35 cellular contexts compared by ENCODE assay signal in genomic region chr1:68273530-68273929, GRCh38. TPM values are rescaled to one million over a fixed set of nuclear protein-coding genes. Genes with fewer than 3 reads are reported as not detected.
"Had no signal": no experiment of that assay in that cellular context is flagged by ENCODE, and none has a peak within 500 bp of the region (broad histone marks: within the 10 kb centered on the region; RNA-seq: fewer than 3 reads in every experiment).

No MANE protein-coding gene starts in this region.

- FAIRE-seq: TTC549 had no signal

- H3K27me3 ChIP-seq: adrenal gland had no signal

- H3K27ac Mint-ChIP-seq: activated B cell treated with CpG ODN at 0.5 μM for 24 hours; activated CD4-positive, alpha-beta memory T cell treated with anti-CD3 and anti-CD28 coated beads for 36 hours; activated CD4-positive, alpha-beta T cell treated with anti-CD3 and anti-CD28 coated beads, Interleukin-2, amount 10 ng/mL, durations not matched to agents 24 days and 14 days; activated CD8-positive, alpha-beta T cell treated with anti-CD3 and anti-CD28 coated beads for 36 hours; activated naive CD4-positive, alpha-beta T cell treated with anti-CD3 and anti-CD28 coated beads for 36 hours; activated naive CD4-positive, alpha-beta T cell treated with anti-CD3 and anti-CD28 coated beads, Interleukin-2, amount 50 U/mL, for 72 hours; activated naive CD8-positive, alpha-beta T cell treated with anti-CD3 and anti-CD28 coated beads for 36 hours; activated T-cell treated with anti-CD3 and anti-CD28 coated beads, Interleukin-2, amount 50 U/mL, for 72 hours; activated T-helper 1 cell treated with anti-CD3 and anti-CD28 coated beads, Interleukin-12 subunit alpha, Interleukin-12 subunit beta, Interleukin-2, Interleukin-4 antibody, amounts not matched to agents 30 ng/mL and 10 ng/mL and 1 ng/mL, durations not matched to agents 14 hours and 24 hours and 36 hours; activated T-helper 17 cell treated with anti-CD3 and anti-CD28 coated beads, Interleukin-2, amount 50 U/mL, for 72 hours; brain; T-helper 1 cell treated with Interleukin-12 subunit alpha and Interleukin-12 subunit beta and Interleukin-4 antibody, amounts not matched to agents 30 μg/mL and 1 μg/mL, for 36 hours; T-helper 2 cell treated with Interferon-gamma antibody and Interleukin-4, amounts not matched to agents 5 μg/mL and 100 μg/mL, for 36 hours had no signal

- H3K4me3 Mint-ChIP-seq: activated B cell treated with CpG ODN at 0.5 μM for 24 hours; activated CD4-positive, alpha-beta memory T cell treated with anti-CD3 and anti-CD28 coated beads for 36 hours; activated CD4-positive, alpha-beta T cell treated with anti-CD3 and anti-CD28 coated beads, Interleukin-2, amount 10 ng/mL, durations not matched to agents 24 days and 14 days; activated CD8-positive, alpha-beta T cell treated with anti-CD3 and anti-CD28 coated beads for 36 hours; activated naive CD4-positive, alpha-beta T cell treated with anti-CD3 and anti-CD28 coated beads for 36 hours; activated naive CD8-positive, alpha-beta T cell treated with anti-CD3 and anti-CD28 coated beads for 36 hours; activated T-cell treated with anti-CD3 and anti-CD28 coated beads, Interleukin-2, amount 50 U/mL, for 4 hours; activated T-cell treated with anti-CD3 and anti-CD28 coated beads, Interleukin-2, amount 50 U/mL, for 72 hours; activated T-helper 1 cell treated with anti-CD3 and anti-CD28 coated beads, Interleukin-12 subunit alpha, Interleukin-12 subunit beta, Interleukin-2, Interleukin-4 antibody, amounts not matched to agents 30 ng/mL and 10 ng/mL and 1 ng/mL, durations not matched to agents 14 hours and 24 hours and 36 hours; activated T-helper 17 cell treated with anti-CD3 and anti-CD28 coated beads, Interleukin-2, amount 50 U/mL, for 72 hours; brain; T-helper 1 cell treated with Interleukin-12 subunit alpha and Interleukin-12 subunit beta and Interleukin-4 antibody, amounts not matched to agents 30 μg/mL and 1 μg/mL, for 36 hours; T-helper 2 cell treated with Interferon-gamma antibody and Interleukin-4, amounts not matched to agents 5 μg/mL and 100 μg/mL, for 36 hours had no signal

- H3K9me3 ChIP-seq: adrenal gland had no signal

- DNase-seq: activated B cell treated with CpG ODN at 0.5 μM for 24 hours; activated CD4-positive, alpha-beta memory T cell treated with anti-CD3 and anti-CD28 coated beads for 36 hours; activated CD4-positive, alpha-beta T cell treated with anti-CD3 and anti-CD28 coated beads for 4 hours; activated CD4-positive, alpha-beta T cell treated with anti-CD3 and anti-CD28 coated beads, Interleukin-2, amount 10 ng/mL, durations not matched to agents 24 days and 14 days; activated CD4-positive, alpha-beta T cell treated with anti-CD3 and anti-CD28 coated beads, Interleukin-2, amount 50 U/mL, for 1 hour; activated CD4-positive, alpha-beta T cell treated with anti-CD3 and anti-CD28 coated beads, Interleukin-2, amount 50 U/mL, for 4 hours; activated CD4-positive, CD25-positive, alpha-beta regulatory T cell treated with anti-CD3 and anti-CD28 coated beads, Interleukin-2, amount 50 U/mL, for 72 hours; activated CD8-positive, alpha-beta memory T cell treated with anti-CD3 and anti-CD28 coated beads, Interleukin-2, amount 50 U/mL, for 4 hours; activated CD8-positive, alpha-beta T cell treated with anti-CD3 and anti-CD28 coated beads for 36 hours; activated effector memory CD4-positive, alpha-beta T cell treated with anti-CD3 and anti-CD28 coated beads, Interleukin-2, amount 50 U/mL, for 16 hours; activated gamma-delta T cell treated with Interleukin-2 at 50 U/mL for 16 hours; activated naive CD4-positive, alpha-beta T cell; activated naive CD4-positive, alpha-beta T cell treated with anti-CD3 and anti-CD28 coated beads for 36 hours; activated naive CD4-positive, alpha-beta T cell treated with anti-CD3 and anti-CD28 coated beads, Interleukin-2, amount 50 U/mL, for 16 hours; activated naive CD8-positive, alpha-beta T cell treated with anti-CD3 and anti-CD28 coated beads for 36 hours; activated T-cell treated with anti-CD3 and anti-CD28 coated beads for 4 hours; activated T-cell treated with anti-CD3 and anti-CD28 coated beads, Interleukin-2, amount 50 U/mL, for 1 hour; activated T-cell treated with anti-CD3 and anti-CD28 coated beads, Interleukin-2, amount 50 U/mL, for 4 hours; activated T-cell treated with anti-CD3 and anti-CD28 coated beads, Interleukin-2, amount 50 U/mL, for 72 hours; adrenal gland; amniotic stem cell; aorta; central memory CD4-positive, alpha-beta T cell; T-helper 1 cell; T-helper 2 cell; T-helper 9 cell had no signal

- H3K9me3 Mint-ChIP-seq: activated B cell treated with CpG ODN at 0.5 μM for 24 hours; activated CD4-positive, alpha-beta memory T cell treated with anti-CD3 and anti-CD28 coated beads for 36 hours; activated CD4-positive, alpha-beta T cell treated with anti-CD3 and anti-CD28 coated beads, Interleukin-2, amount 10 ng/mL, durations not matched to agents 24 days and 14 days; activated CD8-positive, alpha-beta T cell treated with anti-CD3 and anti-CD28 coated beads for 36 hours; activated naive CD4-positive, alpha-beta T cell treated with anti-CD3 and anti-CD28 coated beads for 36 hours; activated T-cell treated with anti-CD3 and anti-CD28 coated beads, Interleukin-2, amount 50 U/mL, for 4 hours; activated T-cell treated with anti-CD3 and anti-CD28 coated beads, Interleukin-2, amount 50 U/mL, for 72 hours; activated T-helper 1 cell treated with anti-CD3 and anti-CD28 coated beads, Interleukin-12 subunit alpha, Interleukin-12 subunit beta, Interleukin-2, Interleukin-4 antibody, amounts not matched to agents 30 ng/mL and 10 ng/mL and 1 ng/mL, durations not matched to agents 14 hours and 24 hours and 36 hours; activated T-helper 17 cell treated with anti-CD3 and anti-CD28 coated beads, Interleukin-2, amount 50 U/mL, for 72 hours; T-helper 1 cell treated with Interleukin-12 subunit alpha and Interleukin-12 subunit beta and Interleukin-4 antibody, amounts not matched to agents 30 μg/mL and 1 μg/mL, for 36 hours; T-helper 2 cell treated with Interferon-gamma antibody and Interleukin-4, amounts not matched to agents 5 μg/mL and 100 μg/mL, for 36 hours had no signal

- H3K4me1 Mint-ChIP-seq: activated B cell treated with CpG ODN at 0.5 μM for 24 hours; activated CD4-positive, alpha-beta T cell treated with anti-CD3 and anti-CD28 coated beads, Interleukin-2, amount 10 ng/mL, durations not matched to agents 24 days and 14 days; activated naive CD8-positive, alpha-beta T cell treated with anti-CD3 and anti-CD28 coated beads for 36 hours; activated T-helper 17 cell treated with anti-CD3 and anti-CD28 coated beads, Interleukin-2, amount 50 U/mL, for 72 hours; brain had no signal

- H3K27me3 Mint-ChIP-seq: activated B cell treated with CpG ODN at 0.5 μM for 24 hours; activated CD4-positive, alpha-beta memory T cell treated with anti-CD3 and anti-CD28 coated beads for 36 hours; activated CD4-positive, alpha-beta T cell treated with anti-CD3 and anti-CD28 coated beads, Interleukin-2, amount 10 ng/mL, durations not matched to agents 24 days and 14 days; activated CD8-positive, alpha-beta T cell treated with anti-CD3 and anti-CD28 coated beads for 36 hours; activated naive CD8-positive, alpha-beta T cell treated with anti-CD3 and anti-CD28 coated beads for 36 hours; activated T-helper 17 cell treated with anti-CD3 and anti-CD28 coated beads, Interleukin-2, amount 50 U/mL, for 72 hours had no signal

- H3K4me3 ChIP-seq: adrenal gland had no signal

- H3K27ac ChIP-seq: adrenal gland, VCaP had no signal

- H3K36me3 ChIP-seq: adrenal gland had no signal

- H3K36me3 Mint-ChIP-seq: activated CD4-positive, alpha-beta memory T cell treated with anti-CD3 and anti-CD28 coated beads for 36 hours; activated naive CD4-positive, alpha-beta T cell treated with anti-CD3 and anti-CD28 coated beads, Interleukin-2, amount 50 U/mL, for 72 hours; activated naive CD8-positive, alpha-beta T cell treated with anti-CD3 and anti-CD28 coated beads for 36 hours; brain had no signal

RNA-seq across cellular contexts. Expression of gene WLS, which starts 41.2 kb away (rescaled TPM):
- total RNA-seq: activated B cell treated with CpG ODN at 0.5 μM for 24 hours; activated CD4-positive, alpha-beta memory T cell treated with anti-CD3 and anti-CD28 coated beads for 36 hours; activated CD4-positive, alpha-beta T cell treated with anti-CD3 and anti-CD28 coated beads, Interleukin-2, amount 10 ng/mL, durations not matched to agents 24 days and 14 days; activated CD8-positive, alpha-beta memory T cell treated with anti-CD3 and anti-CD28 coated beads for 36 hours; activated CD8-positive, alpha-beta T cell treated with anti-CD3 and anti-CD28 coated beads for 36 hours; activated naive CD4-positive, alpha-beta T cell treated with anti-CD3 and anti-CD28 coated beads for 36 hours; activated naive CD4-positive, alpha-beta T cell treated with anti-CD3 and anti-CD28 coated beads, Interleukin-2, amount 50 U/mL, for 72 hours; activated naive CD8-positive, alpha-beta T cell treated with anti-CD3 and anti-CD28 coated beads for 36 hours; activated T-cell treated with anti-CD3 and anti-CD28 coated beads, Interleukin-2, amount 50 U/mL, for 72 hours had no signal
